In genomic region chr1:9410737-9411297, GRCh38 we compare ENCODE assay signal across 1 cellular context.
TF ChIP-seq lines count a peak whose summit lies in the region.

No MANE protein-coding gene starts in this region.

TF ChIP-seq in K562, 482 proteins besides CTCF, POLR2A, EP300 and RAD21 (continued from another document and continues in another):
- no peak for TF ChIP-seq TBL1XR1 (IDR thresholded peaks at IDR 0.05; ENCODE audit: low read length in 2 of 2)
- no peak for TF ChIP-seq TGIF2 (CRISPR knock-in tag; IDR thresholded peaks at IDR 0.05)
- TF ChIP-seq MTA1 (IDR thresholded peaks at IDR 0.05; ENCODE audit: borderline replicate concordance), result no peak
- TF ChIP-seq ETV1 (tag; conservative IDR thresholded peaks at IDR 0.05; ENCODE audit: low read depth), result no peak
- peak; percentile 66 for TF ChIP-seq MTA2 (IDR thresholded peaks at IDR 0.05; ENCODE audit: low read depth)
- TF ChIP-seq MEF2D (tag; conservative IDR thresholded peaks at IDR 0.05; ENCODE audit: low read depth), result no peak
- TF ChIP-seq JUND (IDR thresholded peaks at IDR 0.05; ENCODE audit: borderline replicate concordance, low read depth, low read length), result no peak
- no peak for TF ChIP-seq JUND (tag; IDR thresholded peaks at IDR 0.05; ENCODE audit: borderline replicate concordance, low read depth, low read length)
- no peak for TF ChIP-seq FOXK2 (conservative IDR thresholded peaks at IDR 0.05 in 1 of 2, IDR thresholded peaks at IDR 0.05 in 1 of 2; ENCODE audit: low read depth in 2 of 2)
- no peak for TF ChIP-seq U2AF2 (optimal IDR thresholded peaks at IDR 0.05; ENCODE audit: low read depth, low read length)
- TF ChIP-seq TAF15 (IDR thresholded peaks at IDR 0.05; ENCODE audit: low read depth, low read length), result no peak
- TF ChIP-seq SMARCA4 (IDR thresholded peaks at IDR 0.05), result peak; percentile 29; the same call in 1 of the 2 replicates
- no peak for TF ChIP-seq TEAD2 (tag; IDR thresholded peaks at IDR 0.05)
- TF ChIP-seq TOE1 (IDR thresholded peaks at IDR 0.05; ENCODE audit: borderline replicate concordance), result 0 out of 2 replicates have a peak, but pooled peaks have one; percentile 18
- no peak for TF ChIP-seq TOE1 (CRISPR knock-in tag; IDR thresholded peaks at IDR 0.05; ENCODE audit: borderline replicate concordance, low read depth)
- TF ChIP-seq, protein P1, sequence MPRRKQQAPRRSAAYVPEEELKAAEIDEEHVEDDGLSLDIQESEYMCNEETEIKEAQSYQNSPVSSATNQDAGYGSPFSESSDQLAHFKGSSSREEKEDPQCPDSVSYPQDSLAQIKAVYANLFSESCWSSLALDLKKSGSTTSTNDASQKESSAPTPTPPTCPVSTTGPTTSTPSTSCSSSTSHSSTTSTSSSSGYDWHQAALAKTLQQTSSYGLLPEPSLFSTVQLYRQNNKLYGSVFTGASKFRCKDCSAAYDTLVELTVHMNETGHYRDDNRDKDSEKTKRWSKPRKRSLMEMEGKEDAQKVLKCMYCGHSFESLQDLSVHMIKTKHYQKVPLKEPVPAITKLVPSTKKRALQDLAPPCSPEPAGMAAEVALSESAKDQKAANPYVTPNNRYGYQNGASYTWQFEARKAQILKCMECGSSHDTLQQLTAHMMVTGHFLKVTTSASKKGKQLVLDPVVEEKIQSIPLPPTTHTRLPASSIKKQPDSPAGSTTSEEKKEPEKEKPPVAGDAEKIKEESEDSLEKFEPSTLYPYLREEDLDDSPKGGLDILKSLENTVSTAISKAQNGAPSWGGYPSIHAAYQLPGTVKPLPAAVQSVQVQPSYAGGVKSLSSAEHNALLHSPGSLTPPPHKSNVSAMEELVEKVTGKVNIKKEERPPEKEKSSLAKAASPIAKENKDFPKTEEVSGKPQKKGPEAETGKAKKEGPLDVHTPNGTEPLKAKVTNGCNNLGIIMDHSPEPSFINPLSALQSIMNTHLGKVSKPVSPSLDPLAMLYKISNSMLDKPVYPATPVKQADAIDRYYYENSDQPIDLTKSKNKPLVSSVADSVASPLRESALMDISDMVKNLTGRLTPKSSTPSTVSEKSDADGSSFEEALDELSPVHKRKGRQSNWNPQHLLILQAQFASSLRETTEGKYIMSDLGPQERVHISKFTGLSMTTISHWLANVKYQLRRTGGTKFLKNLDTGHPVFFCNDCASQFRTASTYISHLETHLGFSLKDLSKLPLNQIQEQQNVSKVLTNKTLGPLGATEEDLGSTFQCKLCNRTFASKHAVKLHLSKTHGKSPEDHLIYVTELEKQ (CRISPR knock-in tag; IDR thresholded peaks at IDR 0.05), result no peak
- TF ChIP-seq RAD51 (IDR thresholded peaks at IDR 0.05; ENCODE audit: borderline replicate concordance, low read depth), result peak; percentile 31; the same call in 1 of the 2 replicates
- no peak for TF ChIP-seq SMARCB1 (IDR thresholded peaks at IDR 0.05; ENCODE audit: insufficient read length, low read depth)
- no peak for TF ChIP-seq ATF7 (IDR thresholded peaks at IDR 0.05)
- no peak for TF ChIP-seq KHSRP (IDR thresholded peaks at IDR 0.05)
- TF ChIP-seq NFIC (IDR thresholded peaks at IDR 0.05), result peak; percentile 59
- TF ChIP-seq NFE2 (IDR thresholded peaks at IDR 0.05; ENCODE audit: low read depth), result no peak
- no peak for TF ChIP-seq MYBL2 (IDR thresholded peaks at IDR 0.05; ENCODE audit: low read depth)
- no peak for TF ChIP-seq MYBL2 (CRISPR knock-in tag; IDR thresholded peaks at IDR 0.05; ENCODE audit: borderline replicate concordance)
- TF ChIP-seq, protein P2, sequence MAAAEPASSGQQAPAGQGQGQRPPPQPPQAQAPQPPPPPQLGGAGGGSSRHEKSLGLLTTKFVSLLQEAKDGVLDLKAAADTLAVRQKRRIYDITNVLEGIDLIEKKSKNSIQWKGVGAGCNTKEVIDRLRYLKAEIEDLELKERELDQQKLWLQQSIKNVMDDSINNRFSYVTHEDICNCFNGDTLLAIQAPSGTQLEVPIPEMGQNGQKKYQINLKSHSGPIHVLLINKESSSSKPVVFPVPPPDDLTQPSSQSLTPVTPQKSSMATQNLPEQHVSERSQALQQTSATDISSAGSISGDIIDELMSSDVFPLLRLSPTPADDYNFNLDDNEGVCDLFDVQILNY (CRISPR knock-in tag; IDR thresholded peaks at IDR 0.05), result no peak
- TF ChIP-seq ZNF644 (tag; IDR thresholded peaks at IDR 0.05; ENCODE audit: low read depth), result no peak
- no peak for TF ChIP-seq ZNF232 (CRISPR knock-in tag; IDR thresholded peaks at IDR 0.05)
- TF ChIP-seq POLR3A (IDR thresholded peaks at IDR 0.05; ENCODE audit: borderline replicate concordance, extremely low read depth, insufficient read depth, insufficient read length), result no peak
- no peak for TF ChIP-seq MIER1 (IDR thresholded peaks at IDR 0.05; ENCODE audit: low read depth)
- TF ChIP-seq ZNF174 (CRISPR knock-in tag; IDR thresholded peaks at IDR 0.05), result no peak
- TF ChIP-seq SRSF3 (IDR thresholded peaks at IDR 0.05; ENCODE audit: insufficient read depth, low read length), result no peak
- peak; percentile 75 for TF ChIP-seq BCOR (IDR thresholded peaks at IDR 0.05)
- TF ChIP-seq ADNP (tag; IDR thresholded peaks at IDR 0.05), result peak; percentile 74
- TF ChIP-seq ZNF146 (CRISPR knock-in tag; IDR thresholded peaks at IDR 0.05; ENCODE audit: unreplicated experiment), result no peak
- TF ChIP-seq GTF3C2 (IDR thresholded peaks at IDR 0.05; ENCODE audit: borderline replicate concordance, extremely low read depth, insufficient read length), result no peak
- TF ChIP-seq ZNF512 (tag; IDR thresholded peaks at IDR 0.05), result no peak
- no peak for TF ChIP-seq RUNX1 (IDR thresholded peaks at IDR 0.05; ENCODE audit: low read depth)
- TF ChIP-seq FOXO4 (CRISPR knock-in tag; IDR thresholded peaks at IDR 0.05), result no peak
- no peak for TF ChIP-seq RFX5 (IDR thresholded peaks at IDR 0.05; ENCODE audit: low read depth, low read length)
- 0 out of 2 replicates have a peak, but pooled peaks have one; percentile 18 for TF ChIP-seq E2F4 (CRISPR knock-in tag; IDR thresholded peaks at IDR 0.05; ENCODE audit: low read depth)
- TF ChIP-seq JUNB (CRISPR knock-in tag; conservative IDR thresholded peaks at IDR 0.05), result no peak
- peak; percentile 87 for TF ChIP-seq ZBTB34 (CRISPR knock-in tag; IDR thresholded peaks at IDR 0.05)
- TF ChIP-seq, protein P3, sequence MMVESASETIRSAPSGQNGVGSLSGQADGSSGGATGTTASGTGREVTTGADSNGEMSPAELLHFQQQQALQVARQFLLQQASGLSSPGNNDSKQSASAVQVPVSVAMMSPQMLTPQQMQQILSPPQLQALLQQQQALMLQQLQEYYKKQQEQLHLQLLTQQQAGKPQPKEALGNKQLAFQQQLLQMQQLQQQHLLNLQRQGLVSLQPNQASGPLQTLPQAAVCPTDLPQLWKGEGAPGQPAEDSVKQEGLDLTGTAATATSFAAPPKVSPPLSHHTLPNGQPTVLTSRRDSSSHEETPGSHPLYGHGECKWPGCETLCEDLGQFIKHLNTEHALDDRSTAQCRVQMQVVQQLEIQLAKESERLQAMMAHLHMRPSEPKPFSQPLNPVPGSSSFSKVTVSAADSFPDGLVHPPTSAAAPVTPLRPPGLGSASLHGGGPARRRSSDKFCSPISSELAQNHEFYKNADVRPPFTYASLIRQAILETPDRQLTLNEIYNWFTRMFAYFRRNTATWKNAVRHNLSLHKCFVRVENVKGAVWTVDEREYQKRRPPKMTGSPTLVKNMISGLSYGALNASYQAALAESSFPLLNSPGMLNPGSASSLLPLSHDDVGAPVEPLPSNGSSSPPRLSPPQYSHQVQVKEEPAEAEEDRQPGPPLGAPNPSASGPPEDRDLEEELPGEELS (CRISPR knock-in tag; IDR thresholded peaks at IDR 0.05; ENCODE audit: borderline replicate concordance), result no peak
- TF ChIP-seq LARP7 (IDR thresholded peaks at IDR 0.05), result no peak
- TF ChIP-seq DIDO1 (tag; IDR thresholded peaks at IDR 0.05; ENCODE audit: low read depth), result no peak
- TF ChIP-seq HNRNPK (IDR thresholded peaks at IDR 0.05; ENCODE audit: low read depth, low read length, poor library complexity, severe bottlenecking), result no peak
- TF ChIP-seq ZFPM2 (CRISPR knock-in tag; IDR thresholded peaks at IDR 0.05), result no peak
- no peak for TF ChIP-seq RBM17 (IDR thresholded peaks at IDR 0.05; ENCODE audit: borderline replicate concordance, low read depth, low read length)
- no peak for TF ChIP-seq GTF2B (IDR thresholded peaks at IDR 0.05; ENCODE audit: extremely low read depth, insufficient read length)
- no peak for TF ChIP-seq CHCHD3 (CRISPR knock-in tag; IDR thresholded peaks at IDR 0.05)
- TF ChIP-seq ZNF324 (CRISPR knock-in tag; IDR thresholded peaks at IDR 0.05), result no peak
- peak; percentile 40; the same call in 1 of the 2 replicates for TF ChIP-seq ZBTB1 (CRISPR knock-in tag; IDR thresholded peaks at IDR 0.05; ENCODE audit: borderline replicate concordance, low read depth)
- TF ChIP-seq ZNF143 (CRISPR knock-in tag; IDR thresholded peaks at IDR 0.05), result no peak
- no peak for TF ChIP-seq ZBTB2 (IDR thresholded peaks at IDR 0.05)
- TF ChIP-seq RBM14 (IDR thresholded peaks at IDR 0.05; ENCODE audit: borderline replicate concordance, insufficient read depth, low read depth, low read length), result no peak
